19 cellular contexts compared by ENCODE assay signal in the genomic region with DNA sequence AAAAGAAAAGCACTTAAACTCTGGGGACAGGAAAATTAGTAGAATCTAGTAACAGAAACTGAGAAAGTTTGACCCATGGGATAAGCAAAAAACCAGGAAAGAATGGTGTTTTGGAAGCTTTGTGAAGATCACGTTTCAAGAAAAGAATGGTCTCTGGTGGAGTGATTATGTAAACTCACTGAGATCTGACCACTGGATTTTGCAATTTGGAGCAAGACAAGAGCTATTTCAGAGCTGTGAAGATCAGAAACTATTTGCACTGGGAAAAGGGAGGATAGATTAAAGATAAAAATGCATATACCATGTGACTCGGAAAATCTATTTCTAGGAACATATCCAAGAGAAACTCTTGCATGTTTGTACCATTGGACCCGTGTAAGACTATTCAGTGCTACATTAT. TPM values are rescaled to one million over a fixed set of nuclear protein-coding genes. Genes with fewer than 3 reads are reported as not detected.
"Had no signal": no experiment of that assay in that cellular context is flagged by ENCODE, and none has a peak within 500 bp of the region (broad histone marks: within the 10 kb centered on the region; RNA-seq: fewer than 3 reads in every experiment).

No MANE protein-coding gene starts in this region.

- H3K9me3 Mint-ChIP-seq: activated CD4-positive, alpha-beta memory T cell treated with anti-CD3 and anti-CD28 coated beads, Interleukin-2, amount 10 ng/mL, durations not matched to agents 7 days and 5 days; activated naive CD4-positive, alpha-beta T cell treated with anti-CD3 and anti-CD28 coated beads, Interleukin-2, amount 50 U/mL, for 24 hours; activated T-cell treated with anti-CD3 and anti-CD28 coated beads, Interleukin-2, amount 50 U/mL, for 4 hours; neural progenitor cell; stimulated activated naive CD8-positive, alpha-beta T cell treated with anti-CD3 and anti-CD28 coated beads, Interleukin-15, amount 100 ng/mL, for 72 hours; WTC11 had no signal

- H3K9me3 ChIP-seq: colonic mucosa, heart left ventricle, ovary, right lobe of liver, spleen, thoracic aorta had no signal

- H3K4me1 Mint-ChIP-seq: activated CD4-positive, alpha-beta memory T cell treated with anti-CD3 and anti-CD28 coated beads, Interleukin-2, amount 10 ng/mL, durations not matched to agents 7 days and 5 days; activated naive CD4-positive, alpha-beta T cell treated with anti-CD3 and anti-CD28 coated beads, Interleukin-2, amount 50 U/mL, for 24 hours; naive B cell; stimulated activated naive CD8-positive, alpha-beta T cell treated with anti-CD3 and anti-CD28 coated beads, Interleukin-15, amount 100 ng/mL, for 72 hours had no signal

- H3K36me3 Mint-ChIP-seq: activated naive CD4-positive, alpha-beta T cell treated with anti-CD3 and anti-CD28 coated beads, Interleukin-2, amount 50 U/mL, for 24 hours; naive B cell; neural progenitor cell; WTC11 had no signal

- H3K36me3 ChIP-seq: colonic mucosa, heart left ventricle, neural progenitor cell, ovary, right lobe of liver, spleen, thoracic aorta had no signal

- H3K4me3 ChIP-seq: colonic mucosa, heart left ventricle, neural progenitor cell, ovary, right lobe of liver, spleen, thoracic aorta had no signal

- H3K27me3 ChIP-seq: colonic mucosa, heart left ventricle, neural progenitor cell, ovary, right lobe of liver, spleen had no signal

- DNase-seq: activated CD4-positive, alpha-beta memory T cell treated with anti-CD3 and anti-CD28 coated beads, Interleukin-2, amount 10 ng/mL, durations not matched to agents 7 days and 5 days; activated CD4-positive, alpha-beta T cell treated with anti-CD3 and anti-CD28 coated beads for 4 hours; activated effector memory CD4-positive, alpha-beta T cell treated with anti-CD3 and anti-CD28 coated beads, Interleukin-2, amount 50 U/mL, for 16 hours; activated T-cell treated with anti-CD3 and anti-CD28 coated beads, Interleukin-2, amount 50 U/mL, for 4 hours; amniotic stem cell; caudate nucleus; colonic mucosa; heart left ventricle; naive B cell; ovary; right lobe of liver; spleen; stimulated activated naive CD8-positive, alpha-beta T cell treated with anti-CD3 and anti-CD28 coated beads, Interleukin-15, amount 100 ng/mL, for 72 hours; T-helper 2 cell had no signal

- H3K27ac Mint-ChIP-seq: activated CD4-positive, alpha-beta memory T cell treated with anti-CD3 and anti-CD28 coated beads, Interleukin-2, amount 10 ng/mL, durations not matched to agents 7 days and 5 days; activated naive CD4-positive, alpha-beta T cell treated with anti-CD3 and anti-CD28 coated beads, Interleukin-2, amount 50 U/mL, for 24 hours; neural progenitor cell; stimulated activated naive CD8-positive, alpha-beta T cell treated with anti-CD3 and anti-CD28 coated beads, Interleukin-15, amount 100 ng/mL, for 72 hours; WTC11 had no signal

- H3K4me3 Mint-ChIP-seq: activated CD4-positive, alpha-beta memory T cell treated with anti-CD3 and anti-CD28 coated beads, Interleukin-2, amount 10 ng/mL, durations not matched to agents 7 days and 5 days; activated naive CD4-positive, alpha-beta T cell treated with anti-CD3 and anti-CD28 coated beads, Interleukin-2, amount 50 U/mL, for 24 hours; activated T-cell treated with anti-CD3 and anti-CD28 coated beads, Interleukin-2, amount 50 U/mL, for 4 hours; naive B cell; neural progenitor cell; stimulated activated naive CD8-positive, alpha-beta T cell treated with anti-CD3 and anti-CD28 coated beads, Interleukin-15, amount 100 ng/mL, for 72 hours; WTC11 had no signal

- ATAC-seq: activated T-cell treated with anti-CD3 and anti-CD28 coated beads, Interleukin-2, amount 50 U/mL, for 4 hours; esophagus mucosa; heart left ventricle; right lobe of liver; stimulated activated naive CD8-positive, alpha-beta T cell treated with anti-CD3 and anti-CD28 coated beads, Interleukin-15, amount 100 ng/mL, for 72 hours; WTC11 had no signal

- H3K27ac ChIP-seq: colonic mucosa, heart left ventricle, neural progenitor cell, ovary, right lobe of liver, spleen, thoracic aorta had no signal

- H3K4me1 ChIP-seq: colonic mucosa, right lobe of liver, spleen had no signal

- H3K27me3 Mint-ChIP-seq: stimulated activated naive CD8-positive, alpha-beta T cell treated with anti-CD3 and anti-CD28 coated beads, Interleukin-15, amount 100 ng/mL, for 72 hours had no signal

RNA-seq across cellular contexts. Expression of a gene that starts 4.3 kb away (rescaled TPM):
- polyA plus RNA-seq: heart left ventricle, ovary had no signal
